In genomic region chr4:9532134-9532862, GRCh38 we compare ENCODE assay signal across 8 cellular contexts.
DNase-seq lines count a peak whose midpoint lies in the region; ATAC-seq, FAIRE-seq and TF ChIP-seq lines count a peak whose summit lies in the region.
"Not testable (repeated sequence)": the region's sequence is repeated elsewhere in the genome, so short reads cannot be mapped to it uniquely, and the experiment has no call there.

No MANE protein-coding gene starts in this region.

- CTCF ChIA-PET in GM10248 (lab: Yijun Ruan, JAX) = interaction anchor here (0.7 to 1.7 kb wide), 9 partner anchors 8 to 487 kb away, joined by 3 to 8 read pairs (median 4); no protein-coding TSS in a partner anchor

- H3K4me3 ChIP-seq in NB4 (ENCODE audit: low read depth, low read length) = not testable (repeated sequence)
- H3K4me3 ChIP-seq in liver (ENCODE audit: low read depth in 1 of 3, low read length in 3 of 3) (peak overlapping the region in 2 of 3 donors; percentile 28 to 58), small intestine (ENCODE audit: low read depth in 1 of 2, low read length in 2 of 2) (peak overlapping the region; percentile 57 to 67), upper lobe of left lung (peak overlapping the region; percentile 34 to 66 (median 61))

- H3K36me3 ChIP-seq in liver (ENCODE audit: control insufficient read depth in 4 of 4, insufficient read depth in 3 of 4, low read depth in 1 of 4, low read length in 3 of 4); small intestine (ENCODE audit: control insufficient read depth in 2 of 2, insufficient read depth in 2 of 2, low read length in 2 of 2); upper lobe of left lung: not testable (repeated sequence)

- POLR2A ChIA-PET in GM10248 (lab: Yijun Ruan, JAX) = not testable (repeated sequence)

- peak in 1 of 2 donors; percentile 65 for ATAC-seq in upper lobe of left lung (ENCODE audit: low FRiP score in 2 of 2)

- H3K4me3 Mint-ChIP-seq in endothelial cell (ENCODE audit: unreplicated experiment) = peak overlapping the region; percentile 79

- not testable (repeated sequence) for TF ChIP-seq EP300 in upper lobe of left lung (IDR thresholded peaks at IDR 0.05)

- 1% methylated on average over 81 of the region's 81 CpGs for WGBS in liver
- 0 to 1% (median 0%) methylated on average over 53 to 81 of the region's 81 CpGs for WGBS in small intestine, 3 donors
- 0 to 4% methylated on average over 5 to 32 of the region's 81 CpGs for WGBS in upper lobe of left lung, 2 donors

- H3K9me3 ChIP-seq in liver (ENCODE audit: control insufficient read depth in 4 of 4, low read length in 3 of 4); small intestine (ENCODE audit: control insufficient read depth, low read depth); upper lobe of left lung: not testable (repeated sequence)

- not testable (repeated sequence) for H3K9ac ChIP-seq in liver (ENCODE audit: low read depth in 1 of 2, low read length in 2 of 2)

- not testable (repeated sequence) for FAIRE-seq in small intestine (lab: Jason Lieb, UNC)

- H3K27ac Mint-ChIP-seq in endothelial cell (ENCODE audit: unreplicated experiment) = not testable (repeated sequence)

- H3K4me1 Mint-ChIP-seq in endothelial cell (ENCODE audit: unreplicated experiment) = not testable (repeated sequence)

- not testable (repeated sequence) for TF ChIP-seq POLR2A in NB4 (IDR thresholded peaks at IDR 0.05; ENCODE audit: extremely low read depth, insufficient read length)
- TF ChIP-seq POLR2A in upper lobe of left lung (IDR thresholded peaks at IDR 0.05) = peak in 1 of 4 donors; percentile 41

- peak; percentile 80 for TF ChIP-seq CTCF in GM10248 (IDR thresholded peaks at IDR 0.05; ENCODE audit: control extremely low read depth, extremely low read depth, low read depth, missing control alignments)
- TF ChIP-seq CTCF in NB4 (IDR thresholded peaks at IDR 0.05; ENCODE audit: low read depth, low read length) = peak; percentile 29
- TF ChIP-seq CTCF in endothelial cell (IDR thresholded peaks at IDR 0.05; ENCODE audit: unreplicated experiment) = peak; percentile 99
- peak; percentile 83 for TF ChIP-seq CTCF in liver (IDR thresholded peaks at IDR 0.05; ENCODE audit: low read depth, low read length, missing input control)
- TF ChIP-seq CTCF in upper lobe of left lung (IDR thresholded peaks at IDR 0.05) = peak; percentile 91 to 97 (median 94)

- H3K27ac ChIP-seq in liver (ENCODE audit: low read depth in 1 of 2, low read length in 2 of 2) = not testable (repeated sequence)
- H3K27ac ChIP-seq in small intestine (ENCODE audit: low read depth in 1 of 2, low read length in 1 of 2) = peak overlapping the region; percentile 6 to 75
- peak overlapping the region in 2 of 4 donors; percentile 54 to 65 for H3K27ac ChIP-seq in upper lobe of left lung

- DNase-seq in GM10248 (ENCODE audit: extremely low spot score) (peak; percentile 77), NB4 (ENCODE audit: low read depth) (peak; percentile 83), SK-N-DZ (ENCODE audit: low spot score) (peak; percentile 37), endothelial cell (ENCODE audit: low spot score) (peak; percentile 90), small intestine (peak; percentile 77), upper lobe of left lung (peak; percentile 74 to 96)
- peak; percentile 43 to 51 for DNase-seq in activated T-helper 1 cell treated with anti-CD3 and anti-CD28 coated beads, Interleukin-2, amount 50 U/mL, for 16 hours (ENCODE audit: low read depth in 1 of 2, low spot score in 1 of 2)

- H3K4me1 ChIP-seq in liver (ENCODE audit: control insufficient read depth in 4 of 4, insufficient read depth in 4 of 4, low read length in 3 of 4); small intestine (ENCODE audit: control insufficient read depth in 2 of 2, insufficient read depth in 1 of 2, low read depth in 1 of 2, low read length in 1 of 2): not testable (repeated sequence)
- peaks cover 6 to 14% (median 7%) of the 10 kb centered on the region in 4 donors for H3K4me1 ChIP-seq in upper lobe of left lung

- peak; percentile 9 to 47 for TF ChIP-seq RAD21 in liver (IDR thresholded peaks at IDR 0.05)

- H3K9me3 Mint-ChIP-seq in endothelial cell (ENCODE audit: unreplicated experiment) = not testable (repeated sequence)

- peaks cover 17% of the 10 kb centered on the region for H3K27me3 Mint-ChIP-seq in endothelial cell (ENCODE audit: unreplicated experiment)

- not testable (repeated sequence) for H3K36me3 Mint-ChIP-seq in endothelial cell (ENCODE audit: low read depth, unreplicated experiment)

- H3K27me3 ChIP-seq in liver (ENCODE audit: control insufficient read depth in 4 of 4, insufficient read depth in 4 of 4, low read length in 3 of 4); small intestine (ENCODE audit: control insufficient read depth in 2 of 2, insufficient read depth in 2 of 2, low read length in 2 of 2); upper lobe of left lung: not testable (repeated sequence)

Comparison
In these comparisons a context has a peak if more than half of its experiments do, and no peak if none do; other contexts are left out.
1. DNase-seq: peak in every context shown above with its lines; median percentile 90 in endothelial cell; 85 in upper lobe of left lung; 83 in NB4; 77 in GM10248; 77 in small intestine; 47 in activated T-helper 1 cell treated with anti-CD3 and anti-CD28 coated beads, Interleukin-2, amount 50 U/mL, for 16 hours; 37 in SK-N-DZ.
2. CTCF ChIP-seq: peak in every context shown above with its lines; median percentile 99 in endothelial cell; 94 in upper lobe of left lung; 83 in liver; 80 in GM10248; 29 in NB4.